32 cellular contexts compared by ENCODE assay signal in genomic region chr2:200538139-200538538, GRCh38. TPM values are rescaled to one million over a fixed set of nuclear protein-coding genes. Genes with fewer than 3 reads are reported as not detected.
"Had no signal": no experiment of that assay in that cellular context is flagged by ENCODE, and none has a peak within 500 bp of the region (broad histone marks: within the 10 kb centered on the region; RNA-seq: fewer than 3 reads in every experiment).

No MANE protein-coding gene starts in this region.

- H3K9me3 ChIP-seq: body of pancreas had no signal

- H3K27me3 Mint-ChIP-seq: activated CD4-positive, alpha-beta memory T cell treated with anti-CD3 and anti-CD28 coated beads for 36 hours; activated CD8-positive, alpha-beta memory T cell treated with anti-CD3 and anti-CD28 coated beads, Interleukin-2, amount 10 ng/mL, durations not matched to agents 7 days and 5 days; activated naive CD8-positive, alpha-beta T cell treated with anti-CD3 and anti-CD28 coated beads, Interleukin-2, amount 10 ng/mL, durations not matched to agents 7 days and 5 days had no signal

- ATAC-seq: activated CD8-positive, alpha-beta memory T cell treated with anti-CD3 and anti-CD28 coated beads, Interleukin-2, amount 10 ng/mL, durations not matched to agents 7 days and 5 days; body of pancreas; Right ventricle myocardium inferior had no signal

- H3K9ac ChIP-seq: KMS-11 had no signal

- H3K27me3 ChIP-seq: adrenal gland, body of pancreas had no signal

- H3K27ac ChIP-seq: adrenal gland, body of pancreas, KMS-11, RWPE1 had no signal

- DNase-seq: activated CD4-positive, alpha-beta memory T cell treated with anti-CD3 and anti-CD28 coated beads for 36 hours; activated CD4-positive, alpha-beta T cell treated with anti-CD3 and anti-CD28 coated beads, Interleukin-2, amount 50 U/mL, for 1 hour; activated CD8-positive, alpha-beta memory T cell treated with anti-CD3 and anti-CD28 coated beads for 24 hours; activated CD8-positive, alpha-beta memory T cell treated with anti-CD3 and anti-CD28 coated beads, Interleukin-2, amount 10 ng/mL, durations not matched to agents 7 days and 5 days; activated CD8-positive, alpha-beta memory T cell treated with anti-CD3 and anti-CD28 coated beads, Interleukin-2, amount 50 U/mL, for 48 hours; activated effector memory CD4-positive, alpha-beta T cell treated with Interleukin-2 at 50 U/mL for 16 hours; activated naive CD4-positive, alpha-beta T cell; activated naive CD4-positive, alpha-beta T cell treated with anti-CD3 and anti-CD28 coated beads, Interleukin-2, amount 50 U/mL, for 16 hours; activated naive CD8-positive, alpha-beta T cell treated with anti-CD3 and anti-CD28 coated beads, Interleukin-2, amount 10 ng/mL, durations not matched to agents 7 days and 5 days; activated T-cell treated with anti-CD3 and anti-CD28 coated beads, Interleukin-2, amount 50 U/mL, for 48 hours; adrenal gland; body of pancreas; caudate nucleus; cerebellar nuclear complex; MM.1S; MV-4-11; NCI-H1092 treated with DMSO at 0.1 percent for 48 hours; NCI-H146; NCI-H187; NCI-H2029 treated with DMSO at 0.1 percent for 48 hours; NCI-H2107; NCI-H226; NCI-H446 treated with DMSO at 0.1 percent for 48 hours; NCI-H524; NCI-H69; NCI-H82; NK-92 treated with Interleukin-12 subunit alpha and Interleukin-12 subunit beta, amount 100 ng/mL, for 24 hours; SIG-M5; T1000 had no signal

- H3K4me1 Mint-ChIP-seq: activated CD8-positive, alpha-beta memory T cell treated with anti-CD3 and anti-CD28 coated beads, Interleukin-2, amount 10 ng/mL, durations not matched to agents 7 days and 5 days had no signal

- H3K36me3 ChIP-seq: adrenal gland had no signal

- H3K4me1 ChIP-seq: adrenal gland, body of pancreas had no signal

- H3K27ac Mint-ChIP-seq: activated CD4-positive, alpha-beta memory T cell treated with anti-CD3 and anti-CD28 coated beads for 36 hours; activated CD8-positive, alpha-beta memory T cell treated with anti-CD3 and anti-CD28 coated beads, Interleukin-2, amount 10 ng/mL, durations not matched to agents 7 days and 5 days; activated naive CD8-positive, alpha-beta T cell treated with anti-CD3 and anti-CD28 coated beads, Interleukin-2, amount 10 ng/mL, durations not matched to agents 7 days and 5 days had no signal

- H3K4me3 ChIP-seq: adrenal gland, body of pancreas had no signal

- H3K9me3 Mint-ChIP-seq: activated CD4-positive, alpha-beta memory T cell treated with anti-CD3 and anti-CD28 coated beads for 36 hours had no signal

- H3K4me3 Mint-ChIP-seq: activated CD4-positive, alpha-beta memory T cell treated with anti-CD3 and anti-CD28 coated beads for 36 hours; activated CD8-positive, alpha-beta memory T cell treated with anti-CD3 and anti-CD28 coated beads, Interleukin-2, amount 10 ng/mL, durations not matched to agents 7 days and 5 days; activated naive CD8-positive, alpha-beta T cell treated with anti-CD3 and anti-CD28 coated beads, Interleukin-2, amount 10 ng/mL, durations not matched to agents 7 days and 5 days had no signal

- H3K4me2 ChIP-seq: KMS-11 had no signal

RNA-seq across cellular contexts. Expression of gene AOX1, which starts 47.7 kb away (rescaled TPM):
- total RNA-seq: activated naive CD8-positive, alpha-beta T cell treated with anti-CD3 and anti-CD28 coated beads, Interleukin-2, amount 10 ng/mL, durations not matched to agents 7 days and 5 days had no signal
